24 cellular contexts compared by ENCODE assay signal in the genomic region with DNA sequence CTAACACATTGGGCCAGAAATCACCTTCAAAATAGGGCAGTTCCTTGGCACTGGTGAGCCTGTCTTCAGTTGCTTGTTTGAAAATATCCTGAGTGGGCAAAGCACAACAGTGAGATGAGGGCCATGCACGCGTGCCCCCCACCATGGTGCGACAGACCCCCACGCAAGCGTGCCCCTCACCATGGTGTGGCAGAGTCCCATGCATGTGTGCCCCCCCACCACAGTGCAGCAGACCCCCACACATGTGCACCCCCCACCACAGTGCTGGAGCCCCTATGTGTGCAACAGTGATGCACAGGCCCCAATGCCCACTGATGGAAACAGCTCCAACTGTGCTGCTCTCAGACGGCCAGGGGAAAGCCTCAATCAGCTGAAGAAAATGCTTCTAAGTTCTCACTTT.
"Had no signal": no experiment of that assay in that cellular context is flagged by ENCODE, and none has a peak within 500 bp of the region (broad histone marks: within the 10 kb centered on the region; RNA-seq: fewer than 3 reads in every experiment).

No MANE protein-coding gene starts in this region.

- H3K4me1 ChIP-seq: foreskin keratinocyte, lower lobe of right lung, prostate gland, thyroid gland, uterus had no signal

- H3K4me1 Mint-ChIP-seq: activated B cell treated with CpG ODN at 0.5 μM for 24 hours; activated CD4-positive, alpha-beta T cell treated with anti-CD3 and anti-CD28 coated beads for 36 hours had no signal

- H3K36me3 ChIP-seq: uterus had no signal

- H3K9me3 Mint-ChIP-seq: activated B cell treated with CpG ODN at 0.5 μM for 24 hours; activated T-cell treated with anti-CD3 and anti-CD28 coated beads, Interleukin-2, amount 50 U/mL, for 24 hours; activated T-helper 2 cell treated with anti-CD3 and anti-CD28 coated beads, Interferon-gamma antibody, Interleukin-2, Interleukin-4, amounts not matched to agents 10 μg/mL and 5 μg/mL and 100 μg/mL, durations not matched to agents 14 hours and 24 hours and 36 hours; neural progenitor cell; stimulated activated naive CD8-positive, alpha-beta T cell treated with anti-CD3 and anti-CD28 coated beads, Interleukin-15, Interleukin-2, amounts not matched to agents 100 ng/mL and 50 ng/mL, for 24 hours had no signal

- H3K27me3 Mint-ChIP-seq: activated B cell treated with CpG ODN at 0.5 μM for 24 hours; activated CD4-positive, alpha-beta T cell treated with anti-CD3 and anti-CD28 coated beads for 36 hours; activated T-cell treated with anti-CD3 and anti-CD28 coated beads, Interleukin-2, amount 50 U/mL, for 24 hours; naive thymus-derived CD4-positive, alpha-beta T cell; stimulated activated naive CD8-positive, alpha-beta T cell treated with anti-CD3 and anti-CD28 coated beads, Interleukin-15, Interleukin-2, amounts not matched to agents 100 ng/mL and 50 ng/mL, for 24 hours had no signal

- H3K27ac Mint-ChIP-seq: activated CD4-positive, alpha-beta T cell treated with anti-CD3 and anti-CD28 coated beads for 36 hours; activated T-cell treated with anti-CD3 and anti-CD28 coated beads, Interleukin-2, amount 50 U/mL, for 24 hours; activated T-helper 2 cell treated with anti-CD3 and anti-CD28 coated beads, Interferon-gamma antibody, Interleukin-2, Interleukin-4, amounts not matched to agents 10 μg/mL and 5 μg/mL and 100 μg/mL, durations not matched to agents 14 hours and 24 hours and 36 hours; neural progenitor cell; stimulated activated naive CD8-positive, alpha-beta T cell treated with anti-CD3 and anti-CD28 coated beads, Interleukin-15, Interleukin-2, amounts not matched to agents 100 ng/mL and 50 ng/mL, for 24 hours had no signal

- H3K27me3 ChIP-seq: body of pancreas, cardiac muscle cell, foreskin keratinocyte, neural progenitor cell, thyroid gland, uterus had no signal

- H3K27ac ChIP-seq: body of pancreas, cardiac muscle cell, foreskin keratinocyte, lower lobe of right lung, neural progenitor cell, prostate gland, thyroid gland, uterus had no signal

- H3K4me3 Mint-ChIP-seq: activated B cell treated with CpG ODN at 0.5 μM for 24 hours; activated CD4-positive, alpha-beta T cell treated with anti-CD3 and anti-CD28 coated beads for 36 hours; activated T-cell treated with anti-CD3 and anti-CD28 coated beads, Interleukin-2, amount 50 U/mL, for 24 hours; naive thymus-derived CD4-positive, alpha-beta T cell; stimulated activated naive CD8-positive, alpha-beta T cell treated with anti-CD3 and anti-CD28 coated beads, Interleukin-15, Interleukin-2, amounts not matched to agents 100 ng/mL and 50 ng/mL, for 24 hours had no signal

- H3K4me3 ChIP-seq: body of pancreas, cardiac muscle cell, lower lobe of right lung, neural progenitor cell, prostate gland, thyroid gland, uterus had no signal

- DNase-seq: activated B cell treated with CpG ODN at 0.5 μM for 24 hours; activated CD4-positive, alpha-beta T cell treated with anti-CD3 and anti-CD28 coated beads for 36 hours; activated CD4-positive, alpha-beta T cell treated with anti-CD3 and anti-CD28 coated beads, Interleukin-2, amount 50 U/mL, for 4 hours; activated CD8-positive, alpha-beta memory T cell treated with anti-CD3 and anti-CD28 coated beads for 24 hours; activated CD8-positive, alpha-beta memory T cell treated with anti-CD3 and anti-CD28 coated beads, Interleukin-2, amount 50 U/mL, for 4 hours; activated naive CD4-positive, alpha-beta T cell treated with anti-CD3 and anti-CD28 coated beads, Interleukin-2, amount 50 U/mL, for 16 hours; activated T-cell treated with anti-CD3 and anti-CD28 coated beads, Interleukin-2, amount 50 U/mL, for 24 hours; anterior cingulate cortex; body of pancreas; effector CD4-positive, alpha-beta T cell; foreskin keratinocyte; lower lobe of right lung; naive thymus-derived CD4-positive, alpha-beta T cell; stimulated activated CD4-positive, alpha-beta T cell treated with anti-CD3 and anti-CD28 coated beads, Interleukin-4, amount 100 ng/mL, for 24 hours; substantia nigra; T1000; thyroid gland; uterus had no signal

- ATAC-seq: activated CD4-positive, alpha-beta T cell treated with anti-CD3 and anti-CD28 coated beads for 36 hours; body of pancreas; foreskin keratinocyte; lower lobe of right lung; naive thymus-derived CD4-positive, alpha-beta T cell had no signal

- H3K9ac ChIP-seq: neural progenitor cell had no signal

- H3K9me3 ChIP-seq: body of pancreas, lower lobe of right lung, prostate gland, thyroid gland, uterus had no signal

- FAIRE-seq: keratinocyte had no signal
